ENCODE assay signal across 8 cellular contexts in the genomic region with DNA sequence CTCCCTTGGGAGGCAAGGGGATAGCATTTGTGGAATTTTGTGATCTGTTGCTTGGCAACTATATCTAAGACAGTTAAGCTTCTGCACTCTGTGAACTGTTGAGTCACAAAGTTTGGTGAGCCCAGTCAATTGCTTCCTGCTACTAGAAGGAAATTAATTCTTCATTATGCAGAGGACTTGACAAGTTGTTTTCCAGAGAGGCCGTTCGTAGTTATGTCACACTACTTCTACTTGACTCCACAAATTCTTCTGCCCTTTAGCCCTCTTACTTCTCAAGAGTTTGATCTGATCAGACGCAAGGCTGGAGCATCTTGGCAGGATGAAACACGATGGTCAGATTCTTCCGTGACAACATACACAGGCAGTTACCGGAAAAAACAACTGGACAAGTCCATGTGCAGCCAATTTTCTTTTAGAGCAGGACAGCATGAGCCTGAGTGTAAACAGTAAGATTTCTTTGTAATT. TPM values are rescaled to one million over a fixed set of nuclear protein-coding genes. Genes with fewer than 3 reads are reported as not detected.
A peak's percentile ranks its signal among the peaks of the same experiment; 100 is the strongest.
DNase-seq lines count a peak whose midpoint lies in the region; ATAC-seq and TF ChIP-seq lines count a peak whose summit lies in the region.

TSS of gene C4orf51 (plus strand) at position 156 of the 465 bp plus-strand sequence. CDS start at position 214, 58 bp downstream.

- H4K20me1 ChIP-seq in IMR-90 (ENCODE audit: insufficient read depth, low read length), result no peaks in the 10 kb centered on the region

- no peak within 1 kb of the TSS for H4K5ac ChIP-seq in IMR-90 (ENCODE audit: low read depth, low read length)

- DNase-seq in ACHN (peak; percentile 20), IMR-90 (peak; percentile 75), caudate nucleus (lab: John Stamatoyannopoulos, UW) (peak in 8 of 61 donors; percentile 0 to 61 (median 3)), lower lobe of right lung (no peak), 8988T (no peak)
- no peak for DNase-seq in activated CD4-positive, CD25-positive, alpha-beta regulatory T cell treated with anti-CD3 and anti-CD28 coated beads, Interleukin-2, amount 50 U/mL, for 72 hours

- intact Hi-C loops in IMR-90 (cut with micrococcal nuclease) (loop anchor here (2.0 to 5.0 kb wide), 2 partner anchors 55 to 257 kb away; partner anchors contain the start of gene ZNF827), lower lobe of right lung (cut with DNase I) (no loop called here)

- H3K4me3 ChIP-seq in IMR-90 (ENCODE audit: insufficient read depth, low read depth, low read length) (no peak within 1 kb of the TSS), lower lobe of right lung (no peak within 1 kb of the TSS)

- no peak for TF ChIP-seq RAD21 in IMR-90 (IDR thresholded peaks at IDR 0.05; ENCODE audit: low read length)

- H3K9me3 ChIP-seq in IMR-90 (ENCODE audit: control insufficient read depth, insufficient read depth, low read length) (no peaks in the 10 kb centered on the region), lower lobe of right lung (peaks cover 3% of the 10 kb centered on the region)

- no TSS peak for BruUV-seq in IMR-90 (replicated peaks; lab: Mats Ljungman, UMichigan)

- H3K36me3 ChIP-seq in IMR-90 (ENCODE audit: control insufficient read depth, insufficient read depth, low read length) (no peaks in the 10 kb centered on the region), lower lobe of right lung (no peaks in the 10 kb centered on the region)

- H3K27ac ChIP-seq in IMR-90 (ENCODE audit: insufficient read depth, low read length), result peak within 1 kb of the TSS; percentile 32; the same call in 1 of the 2 replicates
- H3K27ac ChIP-seq in caudate nucleus (ENCODE audit: low read depth, low read length), result peak within 1 kb of the TSS; percentile 56
- peak within 1 kb of the TSS; percentile 56 for H3K27ac ChIP-seq in lower lobe of right lung

- H3K23ac ChIP-seq in IMR-90 (ENCODE audit: low read depth, low read length), result peak within 1 kb of the TSS; percentile 40; the same call in 1 of the 2 replicates

- no peaks in the 10 kb centered on the region; the same call in 1 of the 2 replicates for H3K9me1 ChIP-seq in IMR-90 (ENCODE audit: insufficient read depth, low read length)

- no peak within 1 kb of the TSS for H2AK9ac ChIP-seq in IMR-90 (replicated peaks; ENCODE audit: low read depth, low read length, poor library complexity)

- H3K79me1 ChIP-seq in IMR-90 (ENCODE audit: low read depth in 1 of 2, low read length in 2 of 2), result no peaks in the 10 kb centered on the region

- TF ChIP-seq POLR2A in IMR-90 (IDR thresholded peaks at IDR 0.05; ENCODE audit: low read depth, low read length), result no peak

- peak within 1 kb of the TSS; percentile 66 for H2BK5ac ChIP-seq in IMR-90 (ENCODE audit: low read depth, low read length, poor library complexity, severe bottlenecking)

- peak within 1 kb of the TSS; percentile 71 for H3K4me2 ChIP-seq in IMR-90 (ENCODE audit: low read depth, low read length)

- H3K27me3 ChIP-seq in IMR-90 (ENCODE audit: control insufficient read depth, insufficient read depth, low read length) (no peaks in the 10 kb centered on the region), lower lobe of right lung (ENCODE audit: low read depth) (no peaks in the 10 kb centered on the region)

- no peak within 1 kb of the TSS for H3K9ac ChIP-seq in IMR-90 (ENCODE audit: low read depth, low read length)

- peak within 1 kb of the TSS in 1 of 2 experiments; percentile 4; a peak in 1 of 4 replicates for H4K8ac ChIP-seq in IMR-90 (ENCODE audit: low read depth in 2 of 2, low read length in 2 of 2)

- 0 out of 2 replicates have a peak within 1 kb of the TSS, but pooled peaks have one; percentile 52 for H3K14ac ChIP-seq in IMR-90 (replicated peaks; ENCODE audit: low read depth, low read length)

- peak within 1 kb of the TSS; percentile 27; the same call in 1 of the 2 replicates for H3K56ac ChIP-seq in IMR-90 (ENCODE audit: extremely low read depth, insufficient read depth, low read length)

- no peak within 1 kb of the TSS for H3K4ac ChIP-seq in IMR-90 (ENCODE audit: low read depth, low read length)

- in situ Hi-C loops in ACHN (cut with HindIII; ENCODE audit: low pct_ligation_motif_present, low pct_unique_long_range_greater_than_20kb, low sequenced_read_pairs) (no loop called here), IMR-90 (cut with MboI; ENCODE audit: low sequenced_read_pairs) (no loop called here)

- no CpG with 5 or more reads among the region's 6 CpGs for WGBS in IMR-90 (ENCODE audit: extremely low coverage in 2 of 2, insufficient read length in 1 of 2), 2 experiments

- dilution Hi-C loops in IMR-90 (cut with HindIII; ENCODE audit: low sequenced_read_pairs, unreplicated experiment), result no loop called here

- CTCF ChIA-PET in IMR-90 (lab: Yijun Ruan, JAX), result no interaction called here

- H2BK20ac ChIP-seq in IMR-90 (ENCODE audit: low read depth, low read length), result peak within 1 kb of the TSS; percentile 55; the same call in 1 of the 2 replicates

- no peak for TF ChIP-seq CTCF in IMR-90 (conservative IDR thresholded peaks at IDR 0.05; ENCODE audit: low read depth, low read length)
- TF ChIP-seq CTCF in lower lobe of right lung (IDR thresholded peaks at IDR 0.05), result no peak

- peaks cover 2% of the 10 kb centered on the region; the same call in 1 of the 2 replicates for H3K4me1 ChIP-seq in IMR-90 (ENCODE audit: control insufficient read depth, insufficient read depth, low read length)
- H3K4me1 ChIP-seq in lower lobe of right lung, result peaks cover 13% of the 10 kb centered on the region

- POLR2A ChIA-PET in IMR-90 (lab: Charles Lee; ENCODE audit: unreplicated experiment), result no interaction called here

- no peak within 1 kb of the TSS for H2BK120ac ChIP-seq in IMR-90 (ENCODE audit: low read depth, low read length)

- H2AK5ac ChIP-seq in IMR-90 (ENCODE audit: low read depth, low read length), result no peak within 1 kb of the TSS; the same call in 1 of the 2 replicates

- peak within 1 kb of the TSS; percentile 19; the same call in 1 of the 2 replicates for H3K18ac ChIP-seq in IMR-90 (ENCODE audit: low read depth, low read length)

- no peak within 1 kb of the TSS for H4K91ac ChIP-seq in IMR-90 (ENCODE audit: insufficient read depth, low read depth, low read length)

- peak within 1 kb of the TSS; percentile 65; the same call in 1 of the 3 replicates for H2BK15ac ChIP-seq in IMR-90 (ENCODE audit: low read depth, low read length)

- ATAC-seq in IMR-90 (ENCODE audit: low read depth) (peak; percentile 61), lower lobe of right lung (peak; percentile 92 to 93), HG03135 (IDR thresholded peaks at IDR 0.05; ENCODE audit: unreplicated experiment) (no peak), GM21528 (IDR thresholded peaks at IDR 0.05; ENCODE audit: low FRiP score, unreplicated experiment) (no peak)

- no peak within 1 kb of the TSS for H2AFZ ChIP-seq in IMR-90 (replicated peaks; ENCODE audit: low read length, poor library complexity)

TF ChIP-seq in IMR-90, 13 proteins besides CTCF, POLR2A, EP300 and RAD21:
- TF ChIP-seq ELK1 (IDR thresholded peaks at IDR 0.05; ENCODE audit: borderline replicate concordance, low read depth, low read length) (no peak), BHLHE40 (IDR thresholded peaks at IDR 0.05; ENCODE audit: low read depth, low read length) (no peak), CHD1 (IDR thresholded peaks at IDR 0.05; ENCODE audit: low read depth, low read length) (no peak), MAFK (IDR thresholded peaks at IDR 0.05; ENCODE audit: low read depth, low read length) (no peak), RCOR1 (IDR thresholded peaks at IDR 0.05; ENCODE audit: insufficient replicate concordance, low read length) (no peak), SMC3 (IDR thresholded peaks at IDR 0.05; ENCODE audit: low read depth, low read length) (no peak), FOS (IDR thresholded peaks at IDR 0.05; ENCODE audit: low read depth, low read length) (peak; percentile 17; the same call in 1 of the 2 replicates), RFX5 (IDR thresholded peaks at IDR 0.05; ENCODE audit: low read depth, low read length) (no peak)

RNA-seq across cellular contexts. Expression of gene C4orf51, which starts in this region (rescaled TPM):
- total RNA-seq in IMR-90 (2012; rRNA removed), result not detected in 2 replicates
- not detected in 2 replicates for polyA plus RNA-seq in IMR-90 (2012; rRNA removed)
- not detected in 2 replicates for polyA plus RNA-seq in IMR-90 (2012; cell fraction: cytosol; rRNA removed)
- polyA plus RNA-seq in IMR-90 (2012; cell fraction: nucleus; rRNA removed; ENCODE audit: low replicate concordance), result not detected in 2 replicates
- total RNA-seq in lower lobe of right lung, result not detected

Comparison
In these comparisons a context has a peak if more than half of its experiments do, and no peak if none do; other contexts are left out.
1. Peak in DNase-seq, ATAC-seq, H3K27ac ChIP-seq and H3K4me2 ChIP-seq in IMR-90; RNA of the gene not detected or under 1 TPM.
2. Peak in ATAC-seq and H3K27ac ChIP-seq in lower lobe of right lung; RNA of the gene not detected or under 1 TPM.